15 cellular contexts compared by ENCODE assay signal in genomic region chr2:29688429-29688828, GRCh38.
DNase-seq lines count a peak whose midpoint lies in the region; ATAC-seq and TF ChIP-seq lines count a peak whose summit lies in the region.
"Had no signal": no experiment of that assay in that cellular context is flagged by ENCODE, and none has a peak within 500 bp of the region (broad histone marks: within the 10 kb centered on the region; RNA-seq: fewer than 3 reads in every experiment).

No MANE protein-coding gene starts in this region.

- no peaks in the 10 kb centered on the region for H3K79me2 ChIP-seq in mammary epithelial cell (ENCODE audit: insufficient read depth, low read length)

- H3K9ac ChIP-seq in mammary epithelial cell (ENCODE audit: insufficient read depth, low read length) = no peak overlapping the region
- H3K9ac ChIP-seq: BLaER1 treated with 17β-estradiol and CSF1 and Interleukin-3, amounts not matched to agents 10 nM and 100 nM had no signal

- H3K9me3 ChIP-seq in mammary epithelial cell (replicated peaks; ENCODE audit: insufficient read depth, low read length) = no peaks in the 10 kb centered on the region

- CTCF ChIA-PET in mammary epithelial cell (lab: Charles Lee; ENCODE audit: low non-redundant PET) = no interaction called here

- H3K4me3 Mint-ChIP-seq in neural crest cell = no peak overlapping the region
- H3K4me3 Mint-ChIP-seq: B cell; CD8-positive, alpha-beta T cell; H9 had no signal

- no peak overlapping the region for H3K27ac ChIP-seq in mammary epithelial cell (ENCODE audit: insufficient read depth, low read depth, low read length)
- H3K27ac ChIP-seq: BLaER1 treated with 17β-estradiol and CSF1 and Interleukin-3, amounts not matched to agents 10 nM and 100 nM had no signal

- TF ChIP-seq CTCF in mammary epithelial cell (conservative IDR thresholded peaks at IDR 0.05 in 1 of 2, IDR thresholded peaks at IDR 0.05 in 1 of 2; ENCODE audit: extremely low read depth in 1 of 2, insufficient read depth in 1 of 2, low read depth in 1 of 2, low read length in 2 of 2) = no peak
- no peak for TF ChIP-seq CTCF in neural crest cell (conservative IDR thresholded peaks at IDR 0.05)
- TF ChIP-seq CTCF in GM10266 (IDR thresholded peaks at IDR 0.05; ENCODE audit: control insufficient read depth, insufficient read depth, low read depth, missing control alignments) = no peak

- no peak overlapping the region for H3K4me3 ChIP-seq in mammary epithelial cell (replicated peaks in 1 of 3; ENCODE audit: insufficient read depth in 1 of 3, low read depth in 2 of 3, low read length in 3 of 3)
- H3K4me3 ChIP-seq: BLaER1 treated with 17β-estradiol and CSF1 and Interleukin-3, amounts not matched to agents 10 nM and 100 nM; K562 had no signal

- DNase-seq in COLO829 (ENCODE audit: low spot score) = peak; percentile 35
- peak; percentile 44 for DNase-seq in HT1080 (ENCODE audit: low read depth)
- peak; percentile 49 for DNase-seq in mammary epithelial cell
- no peak for DNase-seq in neural crest cell (ENCODE audit: low read depth, low spot score)
- DNase-seq in GM10266 (ENCODE audit: extremely low spot score) = no peak
- no peak for DNase-seq in HPDE6-E6E7 (ENCODE audit: extremely low spot score)
- DNase-seq in NCI-H1436 treated with DMSO at 0.1 percent for 48 hours (lab: John Stamatoyannopoulos, UW) = no peak
- DNase-seq: CD8-positive, alpha-beta T cell; COR-L47; H9; IMR-90 had no signal

- no peaks in the 10 kb centered on the region for H3K36me3 ChIP-seq in mammary epithelial cell (ENCODE audit: insufficient read depth, low read length)
- H3K36me3 ChIP-seq: BLaER1 treated with 17β-estradiol and CSF1 and Interleukin-3, amounts not matched to agents 10 nM and 100 nM had no signal

- no peak overlapping the region for H3K4me2 ChIP-seq in mammary epithelial cell (ENCODE audit: insufficient read depth, low read depth, low read length)

- intact Hi-C loops in mammary epithelial cell (cut with micrococcal nuclease) = no loop called here

- 0% methylated on average over 2 of the region's 2 CpGs for WGBS in mammary epithelial cell (ENCODE audit: low coverage, missing lambda C conversion rate)

- H4K20me1 ChIP-seq in mammary epithelial cell (ENCODE audit: insufficient read depth, low read length) = no peaks in the 10 kb centered on the region
- H4K20me1 ChIP-seq: BLaER1 treated with 17β-estradiol and CSF1 and Interleukin-3, amounts not matched to agents 10 nM and 100 nM had no signal

- in situ Hi-C loops in mammary epithelial cell (cut with MboI; ENCODE audit: low sequenced_read_pairs in 2 of 2) = no loop called here

- H2AFZ ChIP-seq in mammary epithelial cell (ENCODE audit: low read depth, low read length) = peak overlapping the region; percentile 47

- ATAC-seq in HG03039 (IDR thresholded peaks at IDR 0.05; ENCODE audit: unreplicated experiment) = no peak
- ATAC-seq: CD8-positive, alpha-beta T cell; K562 had no signal

- H3K27me3 ChIP-seq in mammary epithelial cell (ENCODE audit: insufficient read depth, low read length) = no peaks in the 10 kb centered on the region
- H3K27me3 ChIP-seq: BLaER1 treated with 17β-estradiol and CSF1 and Interleukin-3, amounts not matched to agents 10 nM and 100 nM had no signal

- H3K9me3 Mint-ChIP-seq in neural crest cell = peaks cover 7% of the 10 kb centered on the region
- H3K9me3 Mint-ChIP-seq: CD8-positive, alpha-beta T cell had no signal

- H3K4me1 Mint-ChIP-seq in neural crest cell = peaks cover 13% of the 10 kb centered on the region
- H3K4me1 Mint-ChIP-seq: B cell, H9 had no signal

- BruUV-seq in mammary epithelial cell (replicated peaks; lab: Mats Ljungman, UMichigan) = no TSS peak

- dilution Hi-C loops in mammary epithelial cell (cut with HindIII; ENCODE audit: low sequenced_read_pairs) = no loop called here

- H3K4me1 ChIP-seq in mammary epithelial cell (ENCODE audit: insufficient read depth, low read length) = no peaks in the 10 kb centered on the region

- peak overlapping the region; percentile 60 for H3K27ac Mint-ChIP-seq in neural crest cell (ENCODE audit: unreplicated experiment)
- H3K27ac Mint-ChIP-seq: B cell; CD8-positive, alpha-beta T cell; H9 had no signal

- no peaks in the 10 kb centered on the region for H3K27me3 Mint-ChIP-seq in neural crest cell (ENCODE audit: low read depth)

- no peaks in the 10 kb centered on the region for H3K36me3 Mint-ChIP-seq in neural crest cell (ENCODE audit: low read depth)
- H3K36me3 Mint-ChIP-seq: CD8-positive, alpha-beta T cell had no signal

Comparison
In these comparisons a context has a peak if more than half of its experiments do, and no peak if none do; other contexts are left out.
1. DNase-seq: peak in COLO829 (single experiment), HT1080 (single experiment) and mammary epithelial cell (single experiment); none in neural crest cell (single experiment), GM10266 (single experiment), HPDE6-E6E7 (single experiment) and NCI-H1436 treated with DMSO at 0.1 percent for 48 hours (single experiment).